ENCODE assay signal across 1 cellular context in the genomic region with DNA sequence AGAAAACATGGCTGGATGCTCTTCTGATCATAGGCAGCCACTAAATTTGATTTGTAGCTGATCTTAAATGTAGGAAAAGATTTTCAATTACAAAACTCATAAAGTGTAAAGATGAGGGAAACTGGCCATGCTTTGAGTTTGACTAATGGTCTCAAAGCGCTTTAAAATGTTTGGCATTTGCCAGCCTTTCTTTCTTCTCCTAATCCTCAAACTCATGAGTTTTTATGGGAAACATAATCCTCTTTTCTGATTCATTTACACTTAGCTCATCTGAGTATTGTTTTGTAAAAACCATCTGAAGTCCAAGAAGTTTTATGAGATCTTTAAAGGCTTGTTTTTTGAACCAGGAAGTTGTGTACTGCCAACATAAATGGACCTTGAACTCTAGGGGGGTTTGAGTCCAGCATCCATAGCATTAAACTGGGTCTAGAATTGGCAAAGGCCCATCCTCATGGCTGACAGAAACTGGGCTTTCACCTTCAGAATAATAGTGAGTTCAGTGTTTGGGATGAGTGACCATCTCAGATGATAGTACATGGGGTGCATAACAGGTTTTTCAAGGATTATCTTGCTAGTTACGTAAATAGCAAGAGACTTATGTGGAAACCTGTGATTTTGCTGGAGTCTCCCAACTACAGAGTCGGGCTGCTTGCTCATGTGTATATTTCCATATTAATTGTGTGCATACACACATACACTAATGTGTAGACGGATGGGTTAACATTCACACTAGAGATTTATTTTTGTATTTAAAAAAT.
TF ChIP-seq lines count a peak whose summit lies in the region.

No MANE protein-coding gene starts in this region.

TF ChIP-seq in HCT116, 20 proteins besides CTCF, POLR2A, EP300 and RAD21 (continued from another document):
- TF ChIP-seq YY1 (IDR thresholded peaks at IDR 0.05; ENCODE audit: extremely low read depth, insufficient replicate concordance, low read depth, low read length) (no peak), CBX3 (IDR thresholded peaks at IDR 0.05; ENCODE audit: low read depth) (no peak), ZFX (IDR thresholded peaks at IDR 0.05) (no peak), SIN3A (IDR thresholded peaks at IDR 0.05; ENCODE audit: low read depth) (no peak), CEBPB (IDR thresholded peaks at IDR 0.05; ENCODE audit: low read depth) (no peak), EGR1 (IDR thresholded peaks at IDR 0.05; ENCODE audit: low read depth) (no peak), POLR2AphosphoS5 (IDR thresholded peaks at IDR 0.05; ENCODE audit: low read depth, low read length) (no peak), JUND (IDR thresholded peaks at IDR 0.05) (no peak), TCF7L2 (IDR thresholded peaks at IDR 0.05; ENCODE audit: borderline replicate concordance, extremely low read depth, insufficient read depth, insufficient read length) (no peak)
- TF ChIP-seq, protein P1, sequence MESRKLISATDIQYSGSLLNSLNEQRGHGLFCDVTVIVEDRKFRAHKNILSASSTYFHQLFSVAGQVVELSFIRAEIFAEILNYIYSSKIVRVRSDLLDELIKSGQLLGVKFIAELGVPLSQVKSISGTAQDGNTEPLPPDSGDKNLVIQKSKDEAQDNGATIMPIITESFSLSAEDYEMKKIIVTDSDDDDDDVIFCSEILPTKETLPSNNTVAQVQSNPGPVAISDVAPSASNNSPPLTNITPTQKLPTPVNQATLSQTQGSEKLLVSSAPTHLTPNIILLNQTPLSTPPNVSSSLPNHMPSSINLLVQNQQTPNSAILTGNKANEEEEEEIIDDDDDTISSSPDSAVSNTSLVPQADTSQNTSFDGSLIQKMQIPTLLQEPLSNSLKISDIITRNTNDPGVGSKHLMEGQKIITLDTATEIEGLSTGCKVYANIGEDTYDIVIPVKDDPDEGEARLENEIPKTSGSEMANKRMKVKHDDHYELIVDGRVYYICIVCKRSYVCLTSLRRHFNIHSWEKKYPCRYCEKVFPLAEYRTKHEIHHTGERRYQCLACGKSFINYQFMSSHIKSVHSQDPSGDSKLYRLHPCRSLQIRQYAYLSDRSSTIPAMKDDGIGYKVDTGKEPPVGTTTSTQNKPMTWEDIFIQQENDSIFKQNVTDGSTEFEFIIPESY (IDR thresholded peaks at IDR 0.05; ENCODE audit: extremely low read depth, insufficient replicate concordance, low read length), result no peak
- TF ChIP-seq, protein P2, sequence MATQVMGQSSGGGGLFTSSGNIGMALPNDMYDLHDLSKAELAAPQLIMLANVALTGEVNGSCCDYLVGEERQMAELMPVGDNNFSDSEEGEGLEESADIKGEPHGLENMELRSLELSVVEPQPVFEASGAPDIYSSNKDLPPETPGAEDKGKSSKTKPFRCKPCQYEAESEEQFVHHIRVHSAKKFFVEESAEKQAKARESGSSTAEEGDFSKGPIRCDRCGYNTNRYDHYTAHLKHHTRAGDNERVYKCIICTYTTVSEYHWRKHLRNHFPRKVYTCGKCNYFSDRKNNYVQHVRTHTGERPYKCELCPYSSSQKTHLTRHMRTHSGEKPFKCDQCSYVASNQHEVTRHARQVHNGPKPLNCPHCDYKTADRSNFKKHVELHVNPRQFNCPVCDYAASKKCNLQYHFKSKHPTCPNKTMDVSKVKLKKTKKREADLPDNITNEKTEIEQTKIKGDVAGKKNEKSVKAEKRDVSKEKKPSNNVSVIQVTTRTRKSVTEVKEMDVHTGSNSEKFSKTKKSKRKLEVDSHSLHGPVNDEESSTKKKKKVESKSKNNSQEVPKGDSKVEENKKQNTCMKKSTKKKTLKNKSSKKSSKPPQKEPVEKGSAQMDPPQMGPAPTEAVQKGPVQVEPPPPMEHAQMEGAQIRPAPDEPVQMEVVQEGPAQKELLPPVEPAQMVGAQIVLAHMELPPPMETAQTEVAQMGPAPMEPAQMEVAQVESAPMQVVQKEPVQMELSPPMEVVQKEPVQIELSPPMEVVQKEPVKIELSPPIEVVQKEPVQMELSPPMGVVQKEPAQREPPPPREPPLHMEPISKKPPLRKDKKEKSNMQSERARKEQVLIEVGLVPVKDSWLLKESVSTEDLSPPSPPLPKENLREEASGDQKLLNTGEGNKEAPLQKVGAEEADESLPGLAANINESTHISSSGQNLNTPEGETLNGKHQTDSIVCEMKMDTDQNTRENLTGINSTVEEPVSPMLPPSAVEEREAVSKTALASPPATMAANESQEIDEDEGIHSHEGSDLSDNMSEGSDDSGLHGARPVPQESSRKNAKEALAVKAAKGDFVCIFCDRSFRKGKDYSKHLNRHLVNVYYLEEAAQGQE (IDR thresholded peaks at IDR 0.05; ENCODE audit: low read depth), result no peak
- TF ChIP-seq, protein P3, sequence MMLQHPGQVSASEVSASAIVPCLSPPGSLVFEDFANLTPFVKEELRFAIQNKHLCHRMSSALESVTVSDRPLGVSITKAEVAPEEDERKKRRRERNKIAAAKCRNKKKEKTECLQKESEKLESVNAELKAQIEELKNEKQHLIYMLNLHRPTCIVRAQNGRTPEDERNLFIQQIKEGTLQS (IDR thresholded peaks at IDR 0.05), result no peak
TF ChIP-seq in HCT116: peak in this region for 0.
